In genomic region chrX:8867454-8867853, GRCh38 we compare ENCODE assay signal across 14 cellular contexts.
"Had no signal": no experiment of that assay in that cellular context is flagged by ENCODE, and none has a peak within 500 bp of the region (broad histone marks: within the 10 kb centered on the region; RNA-seq: fewer than 3 reads in every experiment).

No MANE protein-coding gene starts in this region.

- H3K27me3 ChIP-seq: body of pancreas, neutrophil, right atrium auricular region had no signal

- H3K4me3 ChIP-seq: adrenal gland, body of pancreas, lower lobe of right lung, mucosa of descending colon, right atrium auricular region, skin epidermis had no signal

- H3K9me3 ChIP-seq: adrenal gland, body of pancreas, lower lobe of right lung, mucosa of descending colon, neutrophil, right atrium auricular region had no signal

- H3K36me3 ChIP-seq: adrenal gland, lower lobe of right lung, neutrophil, right atrium auricular region had no signal

- ATAC-seq: body of pancreas; lower lobe of right lung; mucosa of descending colon; naive thymus-derived CD8-positive, alpha-beta T cell had no signal

- H3K4me1 ChIP-seq: adrenal gland, body of pancreas, lower lobe of right lung, right atrium auricular region had no signal

- DNase-seq: activated CD4-positive, alpha-beta T cell treated with anti-CD3 and anti-CD28 coated beads for 48 hours; activated naive CD4-positive, alpha-beta T cell treated with Interleukin-2 at 50 U/mL for 16 hours; adrenal gland; body of pancreas; dermis blood vessel endothelial cell; erythroblast; glutamatergic neuron; lower lobe of right lung; mucosa of descending colon; naive thymus-derived CD8-positive, alpha-beta T cell; posterior cingulate gyrus had no signal

- H3K27ac ChIP-seq: adrenal gland, body of pancreas, lower lobe of right lung, neutrophil, right atrium auricular region, skin epidermis had no signal
